ENCODE assay signal across 23 cellular contexts in genomic region chr11:61948505-61948904, GRCh38. TPM values are rescaled to one million over a fixed set of nuclear protein-coding genes. Genes with fewer than 3 reads are reported as not detected.
DNase-seq lines count a peak whose midpoint lies in the region; ATAC-seq, FAIRE-seq and TF ChIP-seq lines count a peak whose summit lies in the region.
"Had no signal": no experiment of that assay in that cellular context is flagged by ENCODE, and none has a peak within 500 bp of the region (broad histone marks: within the 10 kb centered on the region; RNA-seq: fewer than 3 reads in every experiment).

No MANE protein-coding gene starts in this region.

- peak overlapping the region; percentile 95 for H3K27ac Mint-ChIP-seq in glutamatergic neuron (ENCODE audit: unreplicated experiment)
- H3K27ac Mint-ChIP-seq: activated T-cell treated with anti-CD3 and anti-CD28 coated beads, Interleukin-2, amount 50 U/mL, for 24 hours; IgD-negative memory B cell had no signal

- H3K36me3 Mint-ChIP-seq in glutamatergic neuron (ENCODE audit: unreplicated experiment) = no peaks in the 10 kb centered on the region
- H3K36me3 Mint-ChIP-seq: IgD-negative memory B cell had no signal

- no peak for TF ChIP-seq RAD21 in HepG2 (CRISPR knock-in tag; IDR thresholded peaks at IDR 0.05)

- CTCF ChIA-PET in HepG2 (lab: Yijun Ruan, JAX; ENCODE audit: low intra/inter-chr PET ratio, low total read pairs) = interaction anchor here (2.1 to 4.9 kb wide), 3 partner anchors 50 to 106 kb away, joined by 6 to 124 read pairs (median 7); no protein-coding TSS in a partner anchor

- no peak for ATAC-seq in HepG2
- ATAC-seq in right lobe of liver = no peak

- in situ Hi-C loops in HepG2 (cut with HindIII; ENCODE audit: extremely low pct_ligation_motif_present, low pct_unique_long_range_greater_than_20kb) = loop anchor here (5.0 kb wide), 2 partner anchors 51 to 109 kb away; no protein-coding TSS in a partner anchor

- H3K27me3 Mint-ChIP-seq in glutamatergic neuron (ENCODE audit: unreplicated experiment) = peaks cover 6% of the 10 kb centered on the region
- H3K27me3 Mint-ChIP-seq: central memory CD8-positive, alpha-beta T cell had no signal

- TF ChIP-seq EP300 in HepG2 (IDR thresholded peaks at IDR 0.05; ENCODE audit: low read depth in 2 of 2, low read length in 2 of 2) = no peak
- no peak for TF ChIP-seq EP300 in HepG2 (CRISPR knock-in tag; IDR thresholded peaks at IDR 0.05; ENCODE audit: borderline replicate concordance)

- POLR2A ChIA-PET in HepG2 (lab: Yijun Ruan, JAX) = interaction anchor here (1.1 to 10.3 kb wide), 13 partner anchors 13 to 133 kb away, joined by 3 to 138 read pairs (median 20); partner anchors contain the start of gene FTH1

- no peak overlapping the region for H3K9ac ChIP-seq in HepG2 (ENCODE audit: insufficient read depth, low read depth, low read length)
- H3K9ac ChIP-seq: BLaER1 had no signal

- no peaks in the 10 kb centered on the region for H4K20me1 ChIP-seq in HepG2 (ENCODE audit: insufficient read depth, low read length)
- H4K20me1 ChIP-seq: BLaER1 had no signal

- 23% methylated on average over 7 of the region's 7 CpGs for WGBS in HepG2 (ENCODE audit: low lambda C conversion rate)
- WGBS in right lobe of liver (ENCODE audit: insufficient coverage, low coverage, low lambda C conversion rate, missing lambda C conversion rate) = 76% methylated on average over 7 of the region's 7 CpGs

- DNase-seq in HepG2 (ENCODE audit: low spot score) (no peak), right lobe of liver (no peak), glutamatergic neuron (no peak), SIG-M5 (lab: John Stamatoyannopoulos, UW) (no peak), EL (no peak), NCI-H146 (lab: John Stamatoyannopoulos, UW) (no peak)
- DNase-seq: activated naive CD4-positive, alpha-beta T cell treated with Interleukin-2 at 50 U/mL for 16 hours; activated T-cell treated with anti-CD3 and anti-CD28 coated beads, Interleukin-2, amount 50 U/mL, for 24 hours; foreskin fibroblast; GDM1; MG63; NCI-H1417 treated with DMSO at 0.1 percent for 48 hours; NCI-H2171 treated with DMSO at 0.1 percent for 48 hours; NCI-H526; retina; T1000 had no signal

- no peak overlapping the region for H3K4me3 ChIP-seq in HepG2 (replicated peaks in 1 of 3; ENCODE audit: insufficient read depth in 1 of 3, low read depth in 2 of 3, low read length in 3 of 3)
- no peak overlapping the region for H3K4me3 ChIP-seq in right lobe of liver
- H3K4me3 ChIP-seq: BLaER1, lung, MG63, vagina had no signal

- H3K4me1 Mint-ChIP-seq in glutamatergic neuron (ENCODE audit: low read depth, unreplicated experiment) = peaks cover 16% of the 10 kb centered on the region

- no peaks in the 10 kb centered on the region for H3K36me3 ChIP-seq in HepG2 (replicated peaks in 1 of 2; ENCODE audit: control insufficient read depth in 1 of 2, insufficient read depth in 2 of 2, low read length in 2 of 2)
- no peaks in the 10 kb centered on the region for H3K36me3 ChIP-seq in right lobe of liver
- H3K36me3 ChIP-seq: BLaER1, MG63, vagina had no signal

- H3K4me1 ChIP-seq in HepG2 (ENCODE audit: insufficient read depth, low read length) (peaks cover 21% of the 10 kb centered on the region; the same call in 1 of the 2 replicates), right lobe of liver (peaks cover 0 to 4% (median 0%) of the 10 kb centered on the region in 4 donors)

- no peak overlapping the region for H2AFZ ChIP-seq in HepG2 (ENCODE audit: low read length)

- H3K4me2 ChIP-seq in HepG2 (ENCODE audit: low read depth, low read length) = no peak overlapping the region

- intact Hi-C loops in HepG2 (cut with micrococcal nuclease; ENCODE audit: unreplicated experiment) (loop anchor here (5.0 kb wide), 1 partner anchor 159 kb away; no protein-coding TSS in a partner anchor), right lobe of liver (cut with DNase I) (loop anchor here (5.0 to 10.0 kb wide), 2 partner anchors 51 to 154 kb away; partner anchors contain the start of genes FEN1 (in 1 of the 2) and TMEM258 (in 1 of the 2))

- no peak for FAIRE-seq in HepG2 (lab: Jason Lieb, UNC)

- no peak overlapping the region for H3K4me3 Mint-ChIP-seq in glutamatergic neuron (ENCODE audit: unreplicated experiment)
- H3K4me3 Mint-ChIP-seq: activated T-cell treated with anti-CD3 and anti-CD28 coated beads, Interleukin-2, amount 50 U/mL, for 24 hours; central memory CD8-positive, alpha-beta T cell; IgD-negative memory B cell had no signal

- no peaks in the 10 kb centered on the region for H3K9me3 ChIP-seq in HepG2 (ENCODE audit: low read length)
- no peaks in the 10 kb centered on the region for H3K9me3 ChIP-seq in right lobe of liver
- H3K9me3 ChIP-seq: BLaER1, MG63, vagina had no signal

- TF ChIP-seq CTCF in HepG2 (CRISPR knock-in tag; IDR thresholded peaks at IDR 0.05) (no peak), right lobe of liver (IDR thresholded peaks at IDR 0.05) (no peak), glutamatergic neuron (IDR thresholded peaks at IDR 0.05; ENCODE audit: partially characterized antibody, unreplicated experiment) (no peak)

- H3K79me2 ChIP-seq in HepG2 (ENCODE audit: insufficient read depth, low read length) = no peaks in the 10 kb centered on the region

- BruUV-seq in HepG2 (replicated peaks; lab: Mats Ljungman, UMichigan) = no TSS peak

- H3K27ac ChIP-seq in HepG2 (ENCODE audit: extremely low read length, insufficient read depth, low read length) (no peak overlapping the region), right lobe of liver (no peak overlapping the region)
- H3K27ac ChIP-seq: BLaER1, epithelial cell of prostate, RWPE1 had no signal

- H3K9me3 Mint-ChIP-seq in glutamatergic neuron (ENCODE audit: unreplicated experiment) = peaks cover 1% of the 10 kb centered on the region
- H3K9me3 Mint-ChIP-seq: activated T-cell treated with anti-CD3 and anti-CD28 coated beads, Interleukin-2, amount 50 U/mL, for 24 hours; central memory CD8-positive, alpha-beta T cell; IgD-negative memory B cell had no signal

- TF ChIP-seq POLR2A in HepG2 (IDR thresholded peaks at IDR 0.05; ENCODE audit: insufficient read depth in 1 of 2, low read depth in 2 of 2, low read length in 2 of 2) = no peak
- TF ChIP-seq POLR2A in right lobe of liver (IDR thresholded peaks at IDR 0.05) = no peak

- peaks cover 1 to 19% of the 10 kb centered on the region in 2 experiments; a peak in 3 of 5 replicates for H3K27me3 ChIP-seq in HepG2 (ENCODE audit: control insufficient read depth in 1 of 2, insufficient read depth in 2 of 2, low read length in 2 of 2)
- H3K27me3 ChIP-seq in right lobe of liver = no peaks in the 10 kb centered on the region
- H3K27me3 ChIP-seq: BLaER1, MG63, vagina had no signal

RNA-seq across cellular contexts. Expression of gene BEST1, which starts 1.6 kb away (rescaled TPM):
- total RNA-seq in HepG2 (2016; rRNA removed; fragmentation: Illumina TruSeq; extraction: Trizol) = 0.09 TPM in 1 of 2 replicates, not detected in the other
- total RNA-seq in HepG2 (2016; cell fraction: cytosol; rRNA removed; fragmentation: Illumina TruSeq; extraction: Trizol; ENCODE audit: low read depth) = 0.09 and 0.10 TPM in 2 replicates
- total RNA-seq in HepG2 (2016; cell fraction: insoluble cytoplasmic fraction; rRNA removed; fragmentation: Illumina TruSeq; extraction: Trizol) = 0.09 TPM in 1 of 2 replicates, not detected in the other
- total RNA-seq in HepG2 (2016; cell fraction: membrane; rRNA removed; fragmentation: Illumina TruSeq; extraction: Trizol) = 0.06 and 0.07 TPM in 2 replicates
- 0.13 and 0.16 TPM in 2 replicates for total RNA-seq in HepG2 (2016; cell fraction: nucleus; rRNA removed; fragmentation: Illumina TruSeq; extraction: Trizol)
- polyA plus RNA-seq in HepG2 (2011; rRNA removed) = 0.65 and 2.3 TPM in 2 replicates
- polyA plus RNA-seq in HepG2 (2011; cell fraction: cytosol; rRNA removed) = 0.24 and 0.96 TPM in 2 replicates
- 2.9 and 8.0 TPM in 2 replicates for polyA plus RNA-seq in HepG2 (2011; cell fraction: nucleus; rRNA removed)
- 1.1 and 1.9 TPM in 2 replicates for polyA plus RNA-seq in HepG2 (2012)
- 1.3 and 1.4 TPM in 2 replicates for polyA plus RNA-seq in HepG2 (2016; cell fraction: cytosol; fragmentation: Illumina TruSeq; extraction: Trizol; ENCODE audit: low read depth)
- polyA plus RNA-seq in HepG2 (2016; cell fraction: insoluble cytoplasmic fraction; fragmentation: Illumina TruSeq; extraction: Trizol; ENCODE audit: low read depth) = 0.07 TPM in 1 of 2 replicates, not detected in the other
- polyA plus RNA-seq in HepG2 (2016; cell fraction: membrane; fragmentation: Illumina TruSeq; extraction: Trizol; ENCODE audit: low read depth) = 0.37 and 0.43 TPM in 2 replicates
- polyA plus RNA-seq in HepG2 (2016; cell fraction: nucleus; fragmentation: Illumina TruSeq; extraction: Trizol; ENCODE audit: insufficient read depth, low read depth) = not detected in 2 replicates
- 0.28 and 1.6 TPM in 2 replicates for polyA minus RNA-seq in HepG2 (2011; rRNA and poly(A)+ RNA removed; ENCODE audit: low replicate concordance)
- polyA minus RNA-seq in HepG2 (2011; cell fraction: cytosol; rRNA and poly(A)+ RNA removed) = 0.44 and 0.79 TPM in 2 replicates
- polyA minus RNA-seq in HepG2 (2011; cell fraction: nucleus; rRNA and poly(A)+ RNA removed) = 1.7 and 6.0 TPM in 2 replicates
- 1 to 10 TPM in 3 of 6 experiments, under 1 TPM in 3; 0.55 to 2.3 (median 0.91) TPM for total RNA-seq in right lobe of liver
- total RNA-seq in glutamatergic neuron (ENCODE audit: unreplicated experiment) = 4.6 TPM

RNA-seq across cellular contexts. Expression of gene FTH1, which starts 18.9 kb away (rescaled TPM):
- total RNA-seq in HepG2 (2016; rRNA removed; fragmentation: Illumina TruSeq; extraction: Trizol) (544 and 607 TPM in 2 replicates), right lobe of liver (1,000 to 10,000 TPM; 1,131 to 2,981 (median 2,140) TPM), glutamatergic neuron (ENCODE audit: unreplicated experiment) (885 TPM)
- 3,105 and 3,667 TPM in 2 replicates for total RNA-seq in HepG2 (2016; cell fraction: cytosol; rRNA removed; fragmentation: Illumina TruSeq; extraction: Trizol; ENCODE audit: low read depth)
- 481 and 554 TPM in 2 replicates for total RNA-seq in HepG2 (2016; cell fraction: insoluble cytoplasmic fraction; rRNA removed; fragmentation: Illumina TruSeq; extraction: Trizol)
- 4,411 and 4,459 TPM in 2 replicates for total RNA-seq in HepG2 (2016; cell fraction: membrane; rRNA removed; fragmentation: Illumina TruSeq; extraction: Trizol)
- 460 and 546 TPM in 2 replicates for total RNA-seq in HepG2 (2016; cell fraction: nucleus; rRNA removed; fragmentation: Illumina TruSeq; extraction: Trizol)
- polyA plus RNA-seq in HepG2 (2011; rRNA removed) = 760 and 802 TPM in 2 replicates
- polyA plus RNA-seq in HepG2 (2011; cell fraction: cytosol; rRNA removed) = 904 and 962 TPM in 2 replicates
- polyA plus RNA-seq in HepG2 (2011; cell fraction: nucleus; rRNA removed) = 547 and 633 TPM in 2 replicates
- polyA plus RNA-seq in HepG2 (2012) = 4,160 and 4,286 TPM in 2 replicates
- polyA plus RNA-seq in HepG2 (2016; cell fraction: cytosol; fragmentation: Illumina TruSeq; extraction: Trizol; ENCODE audit: low read depth) = 74,852 and 83,301 TPM in 2 replicates
- 2,697 and 2,813 TPM in 2 replicates for polyA plus RNA-seq in HepG2 (2016; cell fraction: insoluble cytoplasmic fraction; fragmentation: Illumina TruSeq; extraction: Trizol; ENCODE audit: low read depth)
- polyA plus RNA-seq in HepG2 (2016; cell fraction: membrane; fragmentation: Illumina TruSeq; extraction: Trizol; ENCODE audit: low read depth) = 37,583 and 39,786 TPM in 2 replicates
- 2,546 and 3,012 TPM in 2 replicates for polyA plus RNA-seq in HepG2 (2016; cell fraction: nucleus; fragmentation: Illumina TruSeq; extraction: Trizol; ENCODE audit: insufficient read depth, low read depth)
- 361 and 877 TPM in 2 replicates for polyA minus RNA-seq in HepG2 (2011; rRNA and poly(A)+ RNA removed; ENCODE audit: low replicate concordance)
- polyA minus RNA-seq in HepG2 (2011; cell fraction: cytosol; rRNA and poly(A)+ RNA removed) = 693 and 773 TPM in 2 replicates
- 191 and 263 TPM in 2 replicates for polyA minus RNA-seq in HepG2 (2011; cell fraction: nucleus; rRNA and poly(A)+ RNA removed)

RNA-seq across cellular contexts. Expression of gene RAB3IL1, which starts 31.1 kb away (rescaled TPM):
- total RNA-seq in HepG2 (2016; rRNA removed; fragmentation: Illumina TruSeq; extraction: Trizol) (1.2 and 1.3 TPM in 2 replicates), right lobe of liver (1 to 10 TPM; 3.2 to 9.1 (median 4.2) TPM), glutamatergic neuron (ENCODE audit: unreplicated experiment) (1.3 TPM)
- total RNA-seq in HepG2 (2016; cell fraction: cytosol; rRNA removed; fragmentation: Illumina TruSeq; extraction: Trizol; ENCODE audit: low read depth) = 0.61 and 2.5 TPM in 2 replicates
- 1.2 and 1.4 TPM in 2 replicates for total RNA-seq in HepG2 (2016; cell fraction: insoluble cytoplasmic fraction; rRNA removed; fragmentation: Illumina TruSeq; extraction: Trizol)
- total RNA-seq in HepG2 (2016; cell fraction: membrane; rRNA removed; fragmentation: Illumina TruSeq; extraction: Trizol) = 1.2 and 1.4 TPM in 2 replicates
- total RNA-seq in HepG2 (2016; cell fraction: nucleus; rRNA removed; fragmentation: Illumina TruSeq; extraction: Trizol) = 0.72 and 0.84 TPM in 2 replicates
- polyA plus RNA-seq in HepG2 (2011; rRNA removed) = 2.0 and 2.2 TPM in 2 replicates
- polyA plus RNA-seq in HepG2 (2011; cell fraction: cytosol; rRNA removed) = 1.3 and 3.0 TPM in 2 replicates
- 2.5 and 3.7 TPM in 2 replicates for polyA plus RNA-seq in HepG2 (2011; cell fraction: nucleus; rRNA removed)
- 1.4 and 2.3 TPM in 2 replicates for polyA plus RNA-seq in HepG2 (2012)
- 1.5 and 1.7 TPM in 2 replicates for polyA plus RNA-seq in HepG2 (2016; cell fraction: cytosol; fragmentation: Illumina TruSeq; extraction: Trizol; ENCODE audit: low read depth)
- 1.9 and 2.5 TPM in 2 replicates for polyA plus RNA-seq in HepG2 (2016; cell fraction: insoluble cytoplasmic fraction; fragmentation: Illumina TruSeq; extraction: Trizol; ENCODE audit: low read depth)
- 1.9 and 2.3 TPM in 2 replicates for polyA plus RNA-seq in HepG2 (2016; cell fraction: membrane; fragmentation: Illumina TruSeq; extraction: Trizol; ENCODE audit: low read depth)
- polyA plus RNA-seq in HepG2 (2016; cell fraction: nucleus; fragmentation: Illumina TruSeq; extraction: Trizol; ENCODE audit: insufficient read depth, low read depth) = 2.9 and 6.6 TPM in 2 replicates
- polyA minus RNA-seq in HepG2 (2011; rRNA and poly(A)+ RNA removed; ENCODE audit: low replicate concordance) = 2.6 and 7.7 TPM in 2 replicates
- 2.8 and 11.9 TPM in 2 replicates for polyA minus RNA-seq in HepG2 (2011; cell fraction: cytosol; rRNA and poly(A)+ RNA removed)
- 1.1 and 1.3 TPM in 2 replicates for polyA minus RNA-seq in HepG2 (2011; cell fraction: nucleus; rRNA and poly(A)+ RNA removed)
- polyA plus RNA-seq: IgD-negative memory B cell had no signal

RNA-seq across cellular contexts. Expression of gene FADS3, which starts 57.2 kb away (rescaled TPM):
- 4.5 and 13.4 TPM in 2 replicates for total RNA-seq in HepG2 (2016; rRNA removed; fragmentation: Illumina TruSeq; extraction: Trizol)
- 8.3 and 10.6 TPM in 2 replicates for total RNA-seq in HepG2 (2016; cell fraction: cytosol; rRNA removed; fragmentation: Illumina TruSeq; extraction: Trizol; ENCODE audit: low read depth)
- 3.4 and 13.2 TPM in 2 replicates for total RNA-seq in HepG2 (2016; cell fraction: insoluble cytoplasmic fraction; rRNA removed; fragmentation: Illumina TruSeq; extraction: Trizol)
- total RNA-seq in HepG2 (2016; cell fraction: membrane; rRNA removed; fragmentation: Illumina TruSeq; extraction: Trizol) = 7.7 and 10.7 TPM in 2 replicates
- total RNA-seq in HepG2 (2016; cell fraction: nucleus; rRNA removed; fragmentation: Illumina TruSeq; extraction: Trizol) = 12.9 and 21.0 TPM in 2 replicates
- 23.2 and 36.6 TPM in 2 replicates for polyA plus RNA-seq in HepG2 (2011; rRNA removed)
- polyA plus RNA-seq in HepG2 (2011; cell fraction: cytosol; rRNA removed) = 13.7 and 17.5 TPM in 2 replicates
- polyA plus RNA-seq in HepG2 (2011; cell fraction: nucleus; rRNA removed) = 236 and 242 TPM in 2 replicates
- 5.1 and 11.5 TPM in 2 replicates for polyA plus RNA-seq in HepG2 (2012)
- 8.0 and 9.6 TPM in 2 replicates for polyA plus RNA-seq in HepG2 (2016; cell fraction: cytosol; fragmentation: Illumina TruSeq; extraction: Trizol; ENCODE audit: low read depth)
- 4.7 and 5.0 TPM in 2 replicates for polyA plus RNA-seq in HepG2 (2016; cell fraction: insoluble cytoplasmic fraction; fragmentation: Illumina TruSeq; extraction: Trizol; ENCODE audit: low read depth)
- 7.9 and 9.0 TPM in 2 replicates for polyA plus RNA-seq in HepG2 (2016; cell fraction: membrane; fragmentation: Illumina TruSeq; extraction: Trizol; ENCODE audit: low read depth)
- 36.8 and 37.1 TPM in 2 replicates for polyA plus RNA-seq in HepG2 (2016; cell fraction: nucleus; fragmentation: Illumina TruSeq; extraction: Trizol; ENCODE audit: insufficient read depth, low read depth)
- 30.7 and 67.4 TPM in 2 replicates for polyA minus RNA-seq in HepG2 (2011; rRNA and poly(A)+ RNA removed; ENCODE audit: low replicate concordance)
- polyA minus RNA-seq in HepG2 (2011; cell fraction: cytosol; rRNA and poly(A)+ RNA removed) = 10.5 and 13.0 TPM in 2 replicates
- polyA minus RNA-seq in HepG2 (2011; cell fraction: nucleus; rRNA and poly(A)+ RNA removed) = 10.9 and 15.8 TPM in 2 replicates
- 10 to 100 TPM; 13.0 to 69.8 (median 22.7) TPM for total RNA-seq in right lobe of liver
- 9.7 TPM for total RNA-seq in glutamatergic neuron (ENCODE audit: unreplicated experiment)
